ENCODE assay signal across 8 cellular contexts in the genomic region with DNA sequence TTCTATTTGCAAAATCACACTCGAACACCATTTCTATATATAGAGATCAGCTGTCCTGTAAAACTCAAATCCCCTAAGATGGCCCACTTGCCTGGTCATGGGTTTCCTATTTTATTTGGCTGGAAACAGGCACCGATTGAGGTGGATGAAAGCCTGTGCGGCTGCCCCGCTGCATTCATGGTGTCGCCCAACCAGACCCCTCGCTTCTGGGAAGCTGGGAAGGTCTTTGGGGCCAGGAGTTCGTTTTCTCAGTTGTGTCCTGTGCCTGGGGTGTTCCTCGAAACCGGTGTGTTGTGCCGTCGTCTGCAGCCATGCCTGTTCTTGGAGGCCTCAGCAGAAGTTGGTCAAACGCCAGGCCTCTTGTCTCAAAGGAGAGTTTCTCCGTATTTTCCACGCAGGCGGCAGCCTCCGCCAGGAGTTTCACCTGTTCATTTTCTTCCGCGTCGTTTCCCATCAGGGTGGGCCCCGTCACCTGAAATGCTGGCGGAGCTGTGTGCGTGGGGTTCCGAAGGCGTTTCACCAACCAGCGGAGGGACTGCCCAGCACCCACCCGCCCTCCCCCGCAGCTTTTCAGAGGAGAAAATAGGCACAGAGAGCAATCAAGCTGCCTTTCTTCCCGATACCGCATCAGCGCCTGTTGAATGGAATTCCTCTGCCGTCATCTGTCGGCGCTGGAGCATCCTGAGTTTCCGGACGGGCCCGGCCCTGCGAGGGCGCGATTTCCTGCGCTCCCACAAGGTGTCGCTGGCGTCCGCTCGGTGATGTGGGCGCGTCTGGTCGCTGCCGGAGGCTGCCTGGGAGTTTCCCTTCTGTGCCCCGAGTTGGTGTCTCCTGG. TPM values are rescaled to one million over a fixed set of nuclear protein-coding genes. Genes with fewer than 3 reads are reported as not detected.
A peak's percentile ranks its signal among the peaks of the same experiment; 100 is the strongest.
DNase-seq lines count a peak whose midpoint lies in the region; ATAC-seq, FAIRE-seq and TF ChIP-seq lines count a peak whose summit lies in the region.

No MANE protein-coding gene starts in this region.

- peaks cover 4 to 10% (median 8%) of the 10 kb centered on the region in 4 donors for H3K4me1 Mint-ChIP-seq in CD4-positive, alpha-beta memory T cell

- no peak overlapping the region for H3K4ac ChIP-seq in IMR-90 (ENCODE audit: low read depth, low read length)

- H3K27me3 ChIP-seq in CD4-positive, alpha-beta memory T cell (ENCODE audit: insufficient read depth, low read length), result no peaks in the 10 kb centered on the region
- no peaks in the 10 kb centered on the region for H3K27me3 ChIP-seq in IMR-90 (ENCODE audit: control insufficient read depth, insufficient read depth, low read length)
- peaks cover 6% of the 10 kb centered on the region for H3K27me3 ChIP-seq in keratinocyte (ENCODE audit: control insufficient read depth, extremely low read depth, insufficient read depth, low read length)

- H3K23ac ChIP-seq in IMR-90 (ENCODE audit: low read depth, low read length), result no peak overlapping the region

- H2AK9ac ChIP-seq in IMR-90 (replicated peaks; ENCODE audit: low read depth, low read length, poor library complexity), result no peak overlapping the region

- no peak overlapping the region for H2BK15ac ChIP-seq in IMR-90 (ENCODE audit: low read depth, low read length)

- H3K56ac ChIP-seq in IMR-90 (ENCODE audit: extremely low read depth, insufficient read depth, low read length), result no peak overlapping the region

- peak; percentile 79 to 85 (median 83) for DNase-seq in CD4-positive, alpha-beta memory T cell
- peak; percentile 74 for DNase-seq in IMR-90
- DNase-seq in cardiac fibroblast (ENCODE audit: low read depth in 2 of 2), result peak; percentile 77 to 81
- DNase-seq in keratinocyte (ENCODE audit: low read depth, low spot score), result no peak
- peak; percentile 64 to 68 for DNase-seq in stimulated activated CD4-positive, alpha-beta T cell treated with anti-CD3 and anti-CD28 coated beads, Interleukin-1b, Interleukin-23, amount 100 ng/mL, for 1 hour (ENCODE audit: low read depth in 2 of 2)
- DNase-seq in DMS79 (lab: John Stamatoyannopoulos, UW), result no peak

- H3K27ac ChIP-seq in CD4-positive, alpha-beta memory T cell (ENCODE audit: low read depth, low read length), result no peak overlapping the region
- H3K27ac ChIP-seq in IMR-90 (ENCODE audit: insufficient read depth, low read length), result no peak overlapping the region
- no peak overlapping the region for H3K27ac ChIP-seq in keratinocyte (ENCODE audit: control insufficient read depth, insufficient read depth, low read length)

- intact Hi-C loops in CD4-positive, alpha-beta memory T cell (cut with micrococcal nuclease), result loop anchor here (1.0 to 5.0 kb wide), 4 partner anchors 150 to 609 kb away; a partner anchor contains a TSS
- intact Hi-C loops in IMR-90 (cut with micrococcal nuclease), result no loop called here

- H3K4me2 ChIP-seq in IMR-90 (ENCODE audit: low read depth, low read length), result no peak overlapping the region
- peak overlapping the region; percentile 48 for H3K4me2 ChIP-seq in keratinocyte (ENCODE audit: control insufficient read depth, extremely low read depth, insufficient read depth, low read depth, low read length)

- no peak overlapping the region for H4K5ac ChIP-seq in IMR-90 (ENCODE audit: low read depth, low read length)

- H3K27me3 Mint-ChIP-seq in CD4-positive, alpha-beta memory T cell, result no peaks in the 10 kb centered on the region

- H3K14ac ChIP-seq in IMR-90 (replicated peaks; ENCODE audit: low read depth, low read length), result no peak overlapping the region

- in situ Hi-C loops in IMR-90 (cut with MboI; ENCODE audit: low sequenced_read_pairs), result loop anchor here (5.0 kb wide), 2 partner anchors 154 to 264 kb away; no protein-coding TSS in a partner anchor

- H3K79me1 ChIP-seq in IMR-90 (ENCODE audit: low read depth in 1 of 2, low read length in 2 of 2), result no peaks in the 10 kb centered on the region

- CTCF ChIA-PET in CD4-positive, alpha-beta memory T cell (lab: Charles Lee; ENCODE audit: partially characterized antibody), result interaction anchor here (0.9 to 8.9 kb wide), 21 partner anchors 10 to 281 kb away, joined by 3 to 140 read pairs (median 7); no protein-coding TSS in a partner anchor
- CTCF ChIA-PET in IMR-90 (lab: Yijun Ruan, JAX), result interaction anchor here (0.9 to 1.5 kb wide), 4 partner anchors 12 to 152 kb away, joined by 3 to 5 read pairs (median 4); no protein-coding TSS in a partner anchor

- H3K36me3 ChIP-seq in CD4-positive, alpha-beta memory T cell (ENCODE audit: insufficient read depth, low read length), result peaks cover 5% of the 10 kb centered on the region
- H3K36me3 ChIP-seq in IMR-90 (ENCODE audit: control insufficient read depth, insufficient read depth, low read length) (peaks cover 11% of the 10 kb centered on the region), keratinocyte (ENCODE audit: control insufficient read depth in 2 of 2, extremely low read depth in 1 of 2, insufficient read depth in 2 of 2, low read length in 2 of 2) (peaks cover 0 to 6% of the 10 kb centered on the region in 2 experiments)

- peak; percentile 61 for ATAC-seq in GM21390 (IDR thresholded peaks at IDR 0.05; ENCODE audit: unreplicated experiment)
- ATAC-seq in IMR-90 (ENCODE audit: low read depth), result peak; percentile 93
- peak; percentile 86 to 89 for ATAC-seq in activated CD4-positive, CD25-positive, alpha-beta regulatory T cell treated with anti-CD3 and anti-CD28 coated beads, Interleukin-2, amount 50 U/mL, for 24 hours

- no peak overlapping the region for H2BK120ac ChIP-seq in IMR-90 (ENCODE audit: low read depth, low read length)

- no peak overlapping the region for H4K8ac ChIP-seq in IMR-90 (ENCODE audit: low read depth in 2 of 2, low read length in 2 of 2)

- 45% methylated on average over 33 of the region's 49 CpGs; no CpG with 5 or more reads in 1 of the 2 experiments for WGBS in IMR-90 (ENCODE audit: extremely low coverage in 2 of 2, insufficient read length in 1 of 2), 2 experiments

- H3K79me2 ChIP-seq in keratinocyte (ENCODE audit: control insufficient read depth, insufficient read depth, low read length), result no peaks in the 10 kb centered on the region

- dilution Hi-C loops in IMR-90 (cut with HindIII; ENCODE audit: low sequenced_read_pairs, unreplicated experiment), result no loop called here
- dilution Hi-C loops in keratinocyte (cut with MboI; ENCODE audit: extremely low pct_ligation_motif_present, low sequenced_read_pairs), result no loop called here

- H3K9me3 Mint-ChIP-seq in CD4-positive, alpha-beta memory T cell, result no peaks in the 10 kb centered on the region

- H3K9me1 ChIP-seq in IMR-90 (ENCODE audit: insufficient read depth, low read length) (no peaks in the 10 kb centered on the region), keratinocyte (ENCODE audit: control insufficient read depth, extremely low read depth, insufficient read depth, low read length) (no peaks in the 10 kb centered on the region)

- no peak for FAIRE-seq in keratinocyte (lab: Jason Lieb, UNC)

- H4K20me1 ChIP-seq in IMR-90 (ENCODE audit: insufficient read depth, low read length), result peaks cover 5% of the 10 kb centered on the region; the same call in 1 of the 2 replicates
- H4K20me1 ChIP-seq in keratinocyte (ENCODE audit: control insufficient read depth, extremely low read depth, insufficient read depth, low read length), result peaks cover 5% of the 10 kb centered on the region

- no peak; the same call in 1 of the 2 replicates for TF ChIP-seq POLR2A in IMR-90 (IDR thresholded peaks at IDR 0.05; ENCODE audit: low read depth, low read length)

- peaks cover 7% of the 10 kb centered on the region for H3K4me1 ChIP-seq in CD4-positive, alpha-beta memory T cell (ENCODE audit: insufficient read depth, low read length)
- H3K4me1 ChIP-seq in IMR-90 (ENCODE audit: control insufficient read depth, insufficient read depth, low read length) (no peaks in the 10 kb centered on the region), keratinocyte (ENCODE audit: control insufficient read depth, extremely low read depth, insufficient read depth, low read length) (peaks cover 4% of the 10 kb centered on the region)

- H4K91ac ChIP-seq in IMR-90 (ENCODE audit: insufficient read depth, low read depth, low read length), result no peak overlapping the region

- no TSS peak for BruUV-seq in IMR-90 (replicated peaks; lab: Mats Ljungman, UMichigan)

- no peaks in the 10 kb centered on the region for H3K9me3 ChIP-seq in CD4-positive, alpha-beta memory T cell (ENCODE audit: control insufficient read depth in 1 of 2, low read length in 2 of 2)
- H3K9me3 ChIP-seq in IMR-90 (ENCODE audit: control insufficient read depth, insufficient read depth, low read length) (no peaks in the 10 kb centered on the region), keratinocyte (ENCODE audit: control insufficient read depth, low read depth, low read length) (no peaks in the 10 kb centered on the region)

- peak overlapping the region in 5 of 7 donors; percentile 47 to 88 (median 68) for H3K27ac Mint-ChIP-seq in CD4-positive, alpha-beta memory T cell

- H3K36me3 Mint-ChIP-seq in CD4-positive, alpha-beta memory T cell, result peaks cover 4 to 29% of the 10 kb centered on the region in 2 donors

- no peak overlapping the region for H2BK5ac ChIP-seq in IMR-90 (ENCODE audit: low read depth, low read length, poor library complexity, severe bottlenecking)

- TF ChIP-seq CTCF in IMR-90 (conservative IDR thresholded peaks at IDR 0.05; ENCODE audit: low read depth, low read length) (peak; percentile 97), cardiac fibroblast (IDR thresholded peaks at IDR 0.05; ENCODE audit: low read depth, low read length) (peak; percentile 99), keratinocyte (optimal IDR thresholded peaks at IDR 0.05 in 1 of 3, IDR thresholded peaks at IDR 0.05 in 1 of 3, conservative IDR thresholded peaks at IDR 0.05 in 1 of 3; ENCODE audit: extremely low read depth in 1 of 3, insufficient read depth in 2 of 3, low read length in 3 of 3) (peak; percentile 87 to 99 (median 92))

- H2BK20ac ChIP-seq in IMR-90 (ENCODE audit: low read depth, low read length), result no peak overlapping the region

- peak overlapping the region in 1 of 8 donors; percentile 4 for H3K4me3 Mint-ChIP-seq in CD4-positive, alpha-beta memory T cell

- H2AFZ ChIP-seq in IMR-90 (replicated peaks; ENCODE audit: low read length, poor library complexity) (peak overlapping the region; percentile 82), keratinocyte (ENCODE audit: control insufficient read depth, low read length) (no peak overlapping the region)

- H3K9ac ChIP-seq in IMR-90 (ENCODE audit: low read depth, low read length) (no peak overlapping the region), keratinocyte (ENCODE audit: control insufficient read depth, extremely low read depth, insufficient read depth, low read length) (no peak overlapping the region)

- POLR2A ChIA-PET in CD4-positive, alpha-beta memory T cell (lab: Charles Lee; ENCODE audit: partially characterized antibody), result interaction anchor here (1.0 to 2.8 kb wide), 3 partner anchors 15 to 147 kb away, joined by 3 to 10 read pairs (median 5); no protein-coding TSS in a partner anchor
- POLR2A ChIA-PET in IMR-90 (lab: Charles Lee; ENCODE audit: unreplicated experiment), result no interaction called here

- H2AK5ac ChIP-seq in IMR-90 (ENCODE audit: low read depth, low read length), result no peak overlapping the region

- no peak overlapping the region for H3K18ac ChIP-seq in IMR-90 (ENCODE audit: low read depth, low read length)

- peak; percentile 93 for TF ChIP-seq RAD21 in IMR-90 (IDR thresholded peaks at IDR 0.05; ENCODE audit: low read length)

- no peak overlapping the region for H3K4me3 ChIP-seq in CD4-positive, alpha-beta memory T cell (ENCODE audit: low read length in 2 of 2)
- no peak overlapping the region for H3K4me3 ChIP-seq in IMR-90 (ENCODE audit: insufficient read depth, low read depth, low read length)
- H3K4me3 ChIP-seq in cardiac fibroblast (replicated peaks in 1 of 2; ENCODE audit: low read depth in 2 of 2, low read length in 2 of 2), result no peak overlapping the region
- no peak overlapping the region for H3K4me3 ChIP-seq in keratinocyte (ENCODE audit: control insufficient read depth in 2 of 3, extremely low read depth in 1 of 3, insufficient read depth in 2 of 3, low read depth in 1 of 3, low read length in 3 of 3)

RNA-seq across cellular contexts. Expression of a gene that starts 17.1 kb away (rescaled TPM):
- 10 to 100 TPM; 64.3 to 69.6 TPM for total RNA-seq in CD4-positive, alpha-beta memory T cell
- polyA plus RNA-seq in CD4-positive, alpha-beta memory T cell, result 10 to 100 TPM; 15.3 to 45.5 TPM
- total RNA-seq in IMR-90 (2012; rRNA removed), result 0.28 and 0.36 TPM in 2 replicates
- polyA plus RNA-seq in IMR-90 (2012; rRNA removed) (1.8 TPM in 2 replicates), keratinocyte (0.27 to 1.4 TPM (median 0.77 TPM) in 3 replicates)
- polyA plus RNA-seq in IMR-90 (2012; cell fraction: cytosol; rRNA removed), result 0.86 and 2.1 TPM in 2 replicates
- 2.4 and 4.0 TPM in 2 replicates for polyA plus RNA-seq in IMR-90 (2012; cell fraction: nucleus; rRNA removed; ENCODE audit: low replicate concordance)
- polyA plus RNA-seq in keratinocyte (2011; ENCODE audit: low read depth), result 4.0 TPM
- 0.92 and 1.2 TPM in 2 replicates for polyA plus RNA-seq in keratinocyte (2011; cell fraction: cytosol; rRNA removed)
- 1.7 and 2.5 TPM in 2 replicates for polyA plus RNA-seq in keratinocyte (2011; cell fraction: nucleus; rRNA removed)
- 1.7 and 3.0 TPM in 2 replicates for polyA plus RNA-seq in keratinocyte (2012; ENCODE audit: low replicate concordance)
- polyA minus RNA-seq in keratinocyte, result 0.40 to 3.3 TPM (median 1.5 TPM) in 3 replicates
- 1.5 TPM for polyA minus RNA-seq in keratinocyte (2011; cell fraction: cytosol; rRNA and poly(A)+ RNA removed)
- 1.8 and 2.2 TPM in 2 replicates for polyA minus RNA-seq in keratinocyte (2011; cell fraction: nucleus; rRNA and poly(A)+ RNA removed)

Comparison
In these comparisons a context has a peak if more than half of its experiments do, and no peak if none do; other contexts are left out.
1. DNase-seq: peak in CD4-positive, alpha-beta memory T cell (5 of 5), IMR-90 (single experiment), cardiac fibroblast (2 of 2) and stimulated activated CD4-positive, alpha-beta T cell treated with anti-CD3 and anti-CD28 coated beads, Interleukin-1b, Interleukin-23, amount 100 ng/mL, for 1 hour (2 of 2); none in keratinocyte (single experiment) and DMS79 (single experiment).
2. Peak in every context shown above with its lines, with median percentiles within 50 percentile points of each other: ATAC-seq and CTCF ChIP-seq.